In genomic region chr22:26483043-26483438, GRCh38 we compare ENCODE assay signal across 8 cellular contexts. TPM values are rescaled to one million over a fixed set of nuclear protein-coding genes. Genes with fewer than 3 reads are reported as not detected.
DNase-seq lines count a peak whose midpoint lies in the region; ATAC-seq, FAIRE-seq and TF ChIP-seq lines count a peak whose summit lies in the region.

No MANE protein-coding gene starts in this region.

- H3K27me3 Mint-ChIP-seq in activated CD4-positive, alpha-beta memory T cell treated with anti-CD3 and anti-CD28 coated beads for 36 hours, result no peaks in the 10 kb centered on the region
- no peaks in the 10 kb centered on the region for H3K27me3 Mint-ChIP-seq in stimulated activated naive CD8-positive, alpha-beta T cell treated with anti-CD3 and anti-CD28 coated beads, Interleukin-15, amount 100 ng/mL, for 72 hours

- H3K27ac ChIP-seq in HCT116 (ENCODE audit: low read depth, low read length), result peak overlapping the region; percentile 79
- H3K27ac ChIP-seq in iPS DF 6.9 (ENCODE audit: low read length), result no peak overlapping the region

- H3K79me2 ChIP-seq in HCT116 (ENCODE audit: insufficient read depth, low read length), result peaks cover 74% of the 10 kb centered on the region

- no peaks in the 10 kb centered on the region for H3K27me3 ChIP-seq in HCT116 (ENCODE audit: insufficient read depth, low read length)
- H3K27me3 ChIP-seq in iPS DF 6.9 (ENCODE audit: control insufficient read depth, insufficient read depth, low read length), result no peaks in the 10 kb centered on the region

- TF ChIP-seq CTCF in HCT116 (IDR thresholded peaks at IDR 0.05 in 2 of 3, conservative IDR thresholded peaks at IDR 0.05 in 1 of 3; ENCODE audit: borderline replicate concordance in 1 of 3, insufficient read depth in 1 of 3, low read depth in 2 of 3, low read length in 2 of 3), result no peak

- H3K27ac Mint-ChIP-seq in activated CD4-positive, alpha-beta memory T cell treated with anti-CD3 and anti-CD28 coated beads for 36 hours, result peak overlapping the region; percentile 92
- peak overlapping the region; percentile 97 to 98 for H3K27ac Mint-ChIP-seq in stimulated activated naive CD8-positive, alpha-beta T cell treated with anti-CD3 and anti-CD28 coated beads, Interleukin-15, amount 100 ng/mL, for 72 hours

- FAIRE-seq in urothelium cell line (lab: Jason Lieb, UNC), result no peak

- no peak for TF ChIP-seq POLR2A in HCT116 (IDR thresholded peaks at IDR 0.05; ENCODE audit: borderline replicate concordance, extremely low read depth, insufficient read depth, insufficient read length)

- H3K4me1 Mint-ChIP-seq in activated CD4-positive, alpha-beta memory T cell treated with anti-CD3 and anti-CD28 coated beads for 36 hours (ENCODE audit: low read depth), result peaks cover 64% of the 10 kb centered on the region
- H3K4me1 Mint-ChIP-seq in stimulated activated naive CD8-positive, alpha-beta T cell treated with anti-CD3 and anti-CD28 coated beads, Interleukin-15, amount 100 ng/mL, for 72 hours, result peaks cover 79% of the 10 kb centered on the region

- H2AFZ ChIP-seq in HCT116 (ENCODE audit: low read depth, low read length, poor library complexity, severe bottlenecking), result no peak overlapping the region

- intact Hi-C loops in HCT116 (cut with micrococcal nuclease), result no loop called here
- intact Hi-C loops in activated CD4-positive, alpha-beta memory T cell treated with anti-CD3 and anti-CD28 coated beads for 36 hours (cut with micrococcal nuclease), result loop anchor here (1.0 to 2.0 kb wide), 4 partner anchors 29 to 189 kb away; partner anchors contain the start of genes TFIP11 and TPST2

- POLR2A ChIA-PET in HCT116 (lab: Charles Lee), result interaction anchor here (0.7 to 1.0 kb wide), 3 partner anchors 9 to 114 kb away, joined by 3 to 4 read pairs (median 3); no protein-coding TSS in a partner anchor
- POLR2A ChIA-PET in activated CD4-positive, alpha-beta memory T cell treated with anti-CD3 and anti-CD28 coated beads for 36 hours (lab: Charles Lee), result interaction anchor here (0.8 to 3.9 kb wide), 18 partner anchors 11 to 199 kb away, joined by 3 to 41 read pairs (median 4); partner anchors contain the start of genes ASPHD2, TFIP11 and TPST2

- no peak for TF ChIP-seq RAD21 in HCT116 (IDR thresholded peaks at IDR 0.05; ENCODE audit: low read depth)

- H3K9me3 Mint-ChIP-seq in activated CD4-positive, alpha-beta memory T cell treated with anti-CD3 and anti-CD28 coated beads for 36 hours, result no peaks in the 10 kb centered on the region
- no peaks in the 10 kb centered on the region for H3K9me3 Mint-ChIP-seq in stimulated activated naive CD8-positive, alpha-beta T cell treated with anti-CD3 and anti-CD28 coated beads, Interleukin-15, amount 100 ng/mL, for 72 hours

- no peaks in the 10 kb centered on the region for H4K20me1 ChIP-seq in HCT116 (ENCODE audit: insufficient read depth)

- peak overlapping the region; percentile 78 to 95 for H3K4me3 ChIP-seq in HCT116 (replicated peaks in 1 of 2; ENCODE audit: low read depth in 1 of 2, low read length in 2 of 2)
- H3K4me3 ChIP-seq in iPS DF 6.9 (ENCODE audit: low read length), result peak overlapping the region; percentile 82

- peak overlapping the region; percentile 96 for H3K4me3 Mint-ChIP-seq in activated CD4-positive, alpha-beta memory T cell treated with anti-CD3 and anti-CD28 coated beads for 36 hours
- H3K4me3 Mint-ChIP-seq in stimulated activated naive CD8-positive, alpha-beta T cell treated with anti-CD3 and anti-CD28 coated beads, Interleukin-15, amount 100 ng/mL, for 72 hours, result peak overlapping the region; percentile 98 to 99

- CTCF ChIA-PET in HCT116 (lab: Charles Lee), result interaction anchor here (1.2 to 1.7 kb wide), 3 partner anchors 19 to 182 kb away, joined by 5 to 7 read pairs (median 7); no protein-coding TSS in a partner anchor
- CTCF ChIA-PET in activated CD4-positive, alpha-beta memory T cell treated with anti-CD3 and anti-CD28 coated beads for 36 hours (lab: Charles Lee), result interaction anchor here (0.7 to 4.3 kb wide), 11 partner anchors 20 to 196 kb away, joined by 3 to 18 read pairs (median 5); no protein-coding TSS in a partner anchor

- DNase-seq in HCT116 (ENCODE audit: low read depth, low spot score) (no peak), iPS DF 6.9 (ENCODE audit: low read depth, low spot score) (no peak), urothelium cell line (ENCODE audit: low spot score) (no peak), NOMO-1 (lab: John Stamatoyannopoulos, UW; ENCODE audit: unreplicated experiment in 2 of 2) (no peak), NOMO-1 treated with DMSO at 0.1 percent for 48 hours (lab: John Stamatoyannopoulos, UW; ENCODE audit: unreplicated experiment) (no peak)
- no peak for DNase-seq in activated CD4-positive, alpha-beta memory T cell treated with anti-CD3 and anti-CD28 coated beads for 36 hours
- no peak for DNase-seq in stimulated activated naive CD8-positive, alpha-beta T cell treated with anti-CD3 and anti-CD28 coated beads, Interleukin-15, amount 100 ng/mL, for 72 hours

- H3K4me1 ChIP-seq in HCT116 (ENCODE audit: control insufficient read depth in 1 of 2, insufficient read depth in 2 of 2, low read length in 2 of 2) (peaks cover 10 to 15% of the 10 kb centered on the region in 2 experiments), iPS DF 6.9 (ENCODE audit: control insufficient read depth, insufficient read depth, low read length) (peaks cover 1% of the 10 kb centered on the region; the same call in 1 of the 2 replicates)

- H3K36me3 Mint-ChIP-seq in activated CD4-positive, alpha-beta memory T cell treated with anti-CD3 and anti-CD28 coated beads for 36 hours, result peaks cover 20% of the 10 kb centered on the region

- RAD21 ChIA-PET in HCT116 (lab: Charles Lee; ENCODE audit: low non-redundant PET in 1 of 2, low total read pairs in 2 of 2, uncharacterized antibody in 2 of 2, unreplicated experiment in 2 of 2), result interaction anchor here in 1 of 2 experiments (0.6 kb wide), 1 partner anchor 196 kb away, joined by 3 read pairs; no protein-coding TSS in a partner anchor

- peak overlapping the region; percentile 79 for H3K4me2 ChIP-seq in HCT116 (ENCODE audit: low read length)

- no TSS peak for BruUV-seq in HCT116 (replicated peaks; lab: Mats Ljungman, UMichigan)

- H3K9me3 ChIP-seq in HCT116 (ENCODE audit: control insufficient read depth in 1 of 2, insufficient read depth in 1 of 2, low read depth in 1 of 2, low read length in 2 of 2), result no peaks in the 10 kb centered on the region
- no peaks in the 10 kb centered on the region for H3K9me3 ChIP-seq in iPS DF 6.9 (ENCODE audit: control insufficient read depth, insufficient read depth, low read length)

- no peaks in the 10 kb centered on the region for H3K9me2 ChIP-seq in HCT116 (ENCODE audit: insufficient read depth)

- ATAC-seq in HCT116, result peak; percentile 6; the same call in 1 of the 2 replicates
- ATAC-seq in stimulated activated naive CD8-positive, alpha-beta T cell treated with anti-CD3 and anti-CD28 coated beads, Interleukin-15, amount 100 ng/mL, for 72 hours, result peak; percentile 1
- ATAC-seq in HG03432 (IDR thresholded peaks at IDR 0.05; ENCODE audit: unreplicated experiment), result no peak

- H3K9ac ChIP-seq in HCT116 (ENCODE audit: low read length), result peak overlapping the region; percentile 93

- no CpG with 5 or more reads among the region's 7 CpGs for WGBS in iPS DF 6.9 (ENCODE audit: insufficient coverage, insufficient read length)

- H3K36me3 ChIP-seq in HCT116 (ENCODE audit: control insufficient read depth in 1 of 2, insufficient read depth in 2 of 2, low read length in 2 of 2) (peaks cover 3 to 12% of the 10 kb centered on the region in 2 experiments; a peak in 2 of 4 replicates), iPS DF 6.9 (ENCODE audit: control insufficient read depth, insufficient read depth, low read length) (no peaks in the 10 kb centered on the region; the same call in 1 of the 2 replicates)

TF ChIP-seq in HCT116, 20 proteins besides CTCF, POLR2A, EP300 and RAD21 (continues in another document):
- TF ChIP-seq REST (IDR thresholded peaks at IDR 0.05; ENCODE audit: low read depth), result no peak
- TF ChIP-seq ELF1 (IDR thresholded peaks at IDR 0.05; ENCODE audit: borderline replicate concordance, low read depth), result no peak
- no peak for TF ChIP-seq SP1 (IDR thresholded peaks at IDR 0.05; ENCODE audit: low read depth)

RNA-seq across cellular contexts. Expression of gene HPS4, which starts 0.5 kb away (rescaled TPM):
- 35.4 TPM for total RNA-seq in HCT116 (2021; ENCODE audit: unreplicated experiment)
- polyA plus RNA-seq in HCT116 (2012), result 22.1 and 24.8 TPM in 2 replicates
- total RNA-seq in activated CD4-positive, alpha-beta memory T cell treated with anti-CD3 and anti-CD28 coated beads for 36 hours, result 10 to 100 TPM; 41.7 to 44.3 TPM

RNA-seq across cellular contexts. Expression of gene SRRD, which starts 0.6 kb away (rescaled TPM):
- total RNA-seq in HCT116 (2021; ENCODE audit: unreplicated experiment), result 30.4 TPM
- polyA plus RNA-seq in HCT116 (2012), result 13.5 and 19.4 TPM in 2 replicates
- total RNA-seq in activated CD4-positive, alpha-beta memory T cell treated with anti-CD3 and anti-CD28 coated beads for 36 hours, result 10 to 100 TPM; 20.6 to 22.0 TPM

RNA-seq across cellular contexts. Expression of gene TFIP11, which starts 29.2 kb away (rescaled TPM):
- total RNA-seq in HCT116 (2021; ENCODE audit: unreplicated experiment), result 28.1 TPM
- 27.0 and 34.8 TPM in 2 replicates for polyA plus RNA-seq in HCT116 (2012)
- 10 to 100 TPM; 41.1 to 43.0 TPM for total RNA-seq in activated CD4-positive, alpha-beta memory T cell treated with anti-CD3 and anti-CD28 coated beads for 36 hours

RNA-seq across cellular contexts. Expression of gene ASPHD2, which starts 54.0 kb away (rescaled TPM):
- total RNA-seq in HCT116 (2021; ENCODE audit: unreplicated experiment), result 4.1 TPM
- 2.6 and 3.3 TPM in 2 replicates for polyA plus RNA-seq in HCT116 (2012)
- total RNA-seq in activated CD4-positive, alpha-beta memory T cell treated with anti-CD3 and anti-CD28 coated beads for 36 hours, result 1 to 10 TPM; 9.2 to 10.0 TPM
